In genomic region chr15:60471314-60471713, GRCh38 we compare ENCODE assay signal across 1 cellular context.
TF ChIP-seq lines count a peak whose summit lies in the region.

No MANE protein-coding gene starts in this region.

TF ChIP-seq in GM12878, 131 proteins besides CTCF, POLR2A, EP300 and RAD21 (continued from another document):
- TF ChIP-seq ZBTB40 (IDR thresholded peaks at IDR 0.05; ENCODE audit: borderline replicate concordance): no peak
- TF ChIP-seq CHD4 (IDR thresholded peaks at IDR 0.05): no peak
- no peak for TF ChIP-seq SPI1 (IDR thresholded peaks at IDR 0.05; ENCODE audit: borderline replicate concordance, insufficient read depth, low read depth, low read length)
- no peak for TF ChIP-seq SUZ12 (IDR thresholded peaks at IDR 0.05; ENCODE audit: unreplicated experiment)
- TF ChIP-seq RAD51 (IDR thresholded peaks at IDR 0.05): no peak
- no peak for TF ChIP-seq MYB (IDR thresholded peaks at IDR 0.05; ENCODE audit: borderline replicate concordance, low read depth, low read length)
- no peak for TF ChIP-seq MAX (IDR thresholded peaks at IDR 0.05; ENCODE audit: low read depth, low read length)
- TF ChIP-seq PBX3 (IDR thresholded peaks at IDR 0.05; ENCODE audit: insufficient replicate concordance, low read depth, low read length): no peak
- TF ChIP-seq TCF12 (IDR thresholded peaks at IDR 0.05; ENCODE audit: low read depth, low read length): no peak
- no peak for TF ChIP-seq ZNF687 (IDR thresholded peaks at IDR 0.05)
